Comparison of ENCODE assay signal across 18 cellular contexts in the genomic region with DNA sequence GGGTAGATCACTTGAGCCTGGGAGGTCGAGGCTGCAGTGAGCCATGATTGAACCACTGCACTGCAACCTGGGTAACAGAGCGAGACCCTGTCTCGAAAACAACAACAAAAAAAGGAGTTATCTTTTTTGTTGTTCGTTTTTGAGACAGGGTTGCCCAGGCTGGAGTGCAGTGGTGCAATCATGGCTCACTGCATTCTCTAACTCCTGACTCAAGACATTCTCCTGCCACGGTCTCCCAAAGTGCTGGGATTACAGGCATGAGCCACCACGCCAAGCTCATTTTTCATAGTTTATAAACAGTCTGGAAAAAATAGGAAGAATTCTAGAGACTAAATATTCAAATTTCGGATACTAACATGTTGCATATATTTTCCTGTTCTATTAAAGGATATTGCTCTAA. TPM values are rescaled to one million over a fixed set of nuclear protein-coding genes. Genes with fewer than 3 reads are reported as not detected.
DNase-seq lines count a peak whose midpoint lies in the region; ATAC-seq and TF ChIP-seq lines count a peak whose summit lies in the region.
"Had no signal": no experiment of that assay in that cellular context is flagged by ENCODE, and none has a peak within 500 bp of the region (broad histone marks: within the 10 kb centered on the region; RNA-seq: fewer than 3 reads in every experiment).

No MANE protein-coding gene starts in this region.

- peaks cover 54% of the 10 kb centered on the region for H3K36me3 Mint-ChIP-seq in activated CD4-positive, alpha-beta T cell treated with anti-CD3 and anti-CD28 coated beads, Interleukin-2, amount 10 ng/mL, durations not matched to agents 24 days and 14 days (ENCODE audit: low read depth)
- H3K36me3 Mint-ChIP-seq in chondrocyte (ENCODE audit: low read depth): peaks cover 20% of the 10 kb centered on the region

- H3K27me3 Mint-ChIP-seq in activated CD4-positive, alpha-beta T cell treated with anti-CD3 and anti-CD28 coated beads, Interleukin-2, amount 10 ng/mL, durations not matched to agents 24 days and 14 days: no peaks in the 10 kb centered on the region
- no peaks in the 10 kb centered on the region for H3K27me3 Mint-ChIP-seq in chondrocyte (ENCODE audit: low read depth)
- H3K27me3 Mint-ChIP-seq: naive thymus-derived CD8-positive, alpha-beta T cell; stimulated activated naive CD8-positive, alpha-beta T cell treated with anti-CD3 and anti-CD28 coated beads, Interleukin-15, Interleukin-2, amounts not matched to agents 100 ng/mL and 50 ng/mL, for 24 hours had no signal

- intact Hi-C loops in activated CD4-positive, alpha-beta T cell treated with anti-CD3 and anti-CD28 coated beads, Interleukin-2, amount 10 ng/mL, durations not matched to agents 24 days and 14 days (cut with micrococcal nuclease): loop anchor here (5.0 kb wide), 1 partner anchor 61 kb away; no protein-coding TSS in a partner anchor
- intact Hi-C loops in posterior vena cava (cut with DNase I): no loop called here

- no peak for ATAC-seq in GM21529 (IDR thresholded peaks at IDR 0.05; ENCODE audit: unreplicated experiment)
- ATAC-seq: activated CD4-positive, CD25-positive, alpha-beta regulatory T cell treated with anti-CD3 and anti-CD28 coated beads, Interleukin-2, amount 50 U/mL, for 24 hours; GM12878; naive thymus-derived CD8-positive, alpha-beta T cell had no signal

- DNase-seq in activated CD4-positive, alpha-beta T cell treated with anti-CD3 and anti-CD28 coated beads, Interleukin-2, amount 10 ng/mL, durations not matched to agents 24 days and 14 days: no peak
- DNase-seq in activated CD4-positive, alpha-beta T cell treated with anti-CD3 and anti-CD28 coated beads for 48 hours: no peak
- DNase-seq in HCEC 1CT (peak; percentile 71), chondrocyte (ENCODE audit: low spot score) (peak; percentile 4), posterior vena cava (ENCODE audit: low spot score) (peak; percentile 1), NCI-H1436 (lab: John Stamatoyannopoulos, UW) (no peak), NCI-H345 treated with DMSO at 0.1 percent for 48 hours (lab: John Stamatoyannopoulos, UW; ENCODE audit: unreplicated experiment) (no peak)
- DNase-seq: ACHN; central memory CD4-positive, alpha-beta T cell; H9; naive thymus-derived CD8-positive, alpha-beta T cell; NCI-H1417 treated with DMSO at 0.1 percent for 48 hours; NCI-H226; psoas muscle had no signal

- H3K4me1 Mint-ChIP-seq in activated CD4-positive, alpha-beta T cell treated with anti-CD3 and anti-CD28 coated beads, Interleukin-2, amount 10 ng/mL, durations not matched to agents 24 days and 14 days: peaks cover 46% of the 10 kb centered on the region
- H3K4me1 Mint-ChIP-seq in chondrocyte (ENCODE audit: low read depth): peaks cover 14% of the 10 kb centered on the region
- H3K4me1 Mint-ChIP-seq: H9 had no signal

- no peaks in the 10 kb centered on the region for H3K9me3 Mint-ChIP-seq in activated CD4-positive, alpha-beta T cell treated with anti-CD3 and anti-CD28 coated beads, Interleukin-2, amount 10 ng/mL, durations not matched to agents 24 days and 14 days
- no peaks in the 10 kb centered on the region for H3K9me3 Mint-ChIP-seq in chondrocyte (ENCODE audit: low read depth)
- H3K9me3 Mint-ChIP-seq: H9; naive thymus-derived CD8-positive, alpha-beta T cell; stimulated activated naive CD8-positive, alpha-beta T cell treated with anti-CD3 and anti-CD28 coated beads, Interleukin-15, Interleukin-2, amounts not matched to agents 100 ng/mL and 50 ng/mL, for 24 hours had no signal

- peak overlapping the region; percentile 29 for H3K27ac Mint-ChIP-seq in activated CD4-positive, alpha-beta T cell treated with anti-CD3 and anti-CD28 coated beads, Interleukin-2, amount 10 ng/mL, durations not matched to agents 24 days and 14 days
- no peak overlapping the region for H3K27ac Mint-ChIP-seq in chondrocyte (ENCODE audit: unreplicated experiment)
- H3K27ac Mint-ChIP-seq: H9 had no signal

- no peak for TF ChIP-seq CTCF in chondrocyte (IDR thresholded peaks at IDR 0.05)

- H3K4me3 Mint-ChIP-seq in activated CD4-positive, alpha-beta T cell treated with anti-CD3 and anti-CD28 coated beads, Interleukin-2, amount 10 ng/mL, durations not matched to agents 24 days and 14 days: peak overlapping the region; percentile 41
- no peak overlapping the region for H3K4me3 Mint-ChIP-seq in chondrocyte (ENCODE audit: unreplicated experiment)
- H3K4me3 Mint-ChIP-seq: H9 had no signal

RNA-seq across cellular contexts. Expression of a gene that starts 29.4 kb away (rescaled TPM):
- total RNA-seq in activated CD4-positive, alpha-beta T cell treated with anti-CD3 and anti-CD28 coated beads, Interleukin-2, amount 10 ng/mL, durations not matched to agents 24 days and 14 days: 58.1 and 63.0 TPM in 2 replicates
- total RNA-seq in chondrocyte (12.8 to 13.9 TPM (median 13.9 TPM) in 3 replicates), posterior vena cava (10 to 100 TPM; 10.8 to 13.5 TPM)

RNA-seq across cellular contexts. Expression of a gene that starts 32.2 kb away (rescaled TPM):
- total RNA-seq in activated CD4-positive, alpha-beta T cell treated with anti-CD3 and anti-CD28 coated beads, Interleukin-2, amount 10 ng/mL, durations not matched to agents 24 days and 14 days: 18.6 and 23.2 TPM in 2 replicates
- 32.4 to 43.0 TPM (median 40.1 TPM) in 3 replicates for total RNA-seq in chondrocyte
- 10 to 100 TPM; 19.5 to 25.9 TPM for total RNA-seq in posterior vena cava

RNA-seq across cellular contexts. Expression of a gene that starts 42.5 kb away (rescaled TPM):
- total RNA-seq in activated CD4-positive, alpha-beta T cell treated with anti-CD3 and anti-CD28 coated beads, Interleukin-2, amount 10 ng/mL, durations not matched to agents 24 days and 14 days: 179 and 180 TPM in 2 replicates
- total RNA-seq in chondrocyte (78.6 to 85.0 TPM (median 79.2 TPM) in 3 replicates), posterior vena cava (100 to 1,000 TPM in 1 of 2 donors, 10 to 100 TPM in 1; 95.8 to 106 TPM)

RNA-seq across cellular contexts. Expression of a gene that starts 55.5 kb away (rescaled TPM):
- total RNA-seq in activated CD4-positive, alpha-beta T cell treated with anti-CD3 and anti-CD28 coated beads, Interleukin-2, amount 10 ng/mL, durations not matched to agents 24 days and 14 days: 179 and 183 TPM in 2 replicates
- total RNA-seq in chondrocyte: 121 to 136 TPM (median 134 TPM) in 3 replicates
- 100 to 1,000 TPM in 1 of 2 donors, 10 to 100 TPM in 1; 82.2 to 101 TPM for total RNA-seq in posterior vena cava

Comparison
In these comparisons a context has a peak if more than half of its experiments do, and no peak if none do; other contexts are left out.
1. DNase-seq: peak in HCEC 1CT (single experiment), chondrocyte (single experiment) and posterior vena cava (single experiment); none in activated CD4-positive, alpha-beta T cell treated with anti-CD3 and anti-CD28 coated beads, Interleukin-2, amount 10 ng/mL, durations not matched to agents 24 days and 14 days (single experiment), activated CD4-positive, alpha-beta T cell treated with anti-CD3 and anti-CD28 coated beads for 48 hours (single experiment), NCI-H1436 (single experiment) and NCI-H345 treated with DMSO at 0.1 percent for 48 hours (single experiment).